ENCODE assay signal across 19 cellular contexts in genomic region chr15:44695274-44695673, GRCh38. TPM values are rescaled to one million over a fixed set of nuclear protein-coding genes. Genes with fewer than 3 reads are reported as not detected.
DNase-seq lines count a peak whose midpoint lies in the region; ATAC-seq, FAIRE-seq and TF ChIP-seq lines count a peak whose summit lies in the region.
"Had no signal": no experiment of that assay in that cellular context is flagged by ENCODE, and none has a peak within 500 bp of the region (broad histone marks: within the 10 kb centered on the region; RNA-seq: fewer than 3 reads in every experiment).

No MANE protein-coding gene starts in this region.

- no peak for TF ChIP-seq EP300 in H1 (IDR thresholded peaks at IDR 0.05; ENCODE audit: borderline replicate concordance in 1 of 2, low read depth in 2 of 2, low read length in 2 of 2)

- no peak for TF ChIP-seq RAD21 in H1 (IDR thresholded peaks at IDR 0.05 in 1 of 2, conservative IDR thresholded peaks at IDR 0.05 in 1 of 2; ENCODE audit: low read depth in 2 of 2, low read length in 2 of 2)

- no peaks in the 10 kb centered on the region for H3K27me3 Mint-ChIP-seq in CD4-positive, alpha-beta T cell

- H2BK12ac ChIP-seq in H1 (ENCODE audit: low read depth, low read length) (no peak overlapping the region), neuronal stem cell (ENCODE audit: low read length) (no peak overlapping the region)

- no peak overlapping the region for H2BK20ac ChIP-seq in H1 (ENCODE audit: low read length)

- 96% methylated on average over 3 of the region's 3 CpGs; no CpG with 5 or more reads in 1 of the 2 experiments for WGBS in H1 (ENCODE audit: extremely low coverage in 1 of 2, insufficient coverage in 1 of 2, insufficient read length in 1 of 2, insufficient replicate concordance in 2 of 2, low coverage in 1 of 2, low lambda C conversion rate in 2 of 2, missing lambda C conversion rate in 1 of 2), 2 experiments
- WGBS in neuronal stem cell (ENCODE audit: extremely low coverage in 2 of 2, insufficient read length in 2 of 2, insufficient replicate concordance in 1 of 2), 2 donors: no CpG with 5 or more reads among the region's 3 CpGs
- WGBS in smooth muscle cell (ENCODE audit: low lambda C conversion rate): 81% methylated on average over 3 of the region's 3 CpGs

- H4K8ac ChIP-seq in H1 (ENCODE audit: extremely low read depth, insufficient read depth, low read length) (no peak overlapping the region), neuronal stem cell (ENCODE audit: low read depth, low read length) (no peak overlapping the region)

- no peaks in the 10 kb centered on the region for H3K9me3 Mint-ChIP-seq in CD4-positive, alpha-beta T cell

- no peak overlapping the region for H3K4me3 Mint-ChIP-seq in CD4-positive, alpha-beta T cell

- no peaks in the 10 kb centered on the region for H3K36me3 Mint-ChIP-seq in CD4-positive, alpha-beta T cell (ENCODE audit: low read depth)

- H3K27ac Mint-ChIP-seq in CD4-positive, alpha-beta T cell: peak overlapping the region; percentile 22

- intact Hi-C loops in CD4-positive, alpha-beta T cell (cut with DNase I, micrococcal nuclease): loop anchor here in 1 of 2 experiments (2.0 kb wide), 1 partner anchor 16 kb away; the partner anchor contains the start of genes B2M and PATL2

- H3K23me2 ChIP-seq in H1 (ENCODE audit: low read depth, low read length): no peaks in the 10 kb centered on the region

- no peak for TF ChIP-seq CTCF in CD4-positive, alpha-beta T cell (IDR thresholded peaks at IDR 0.05)
- TF ChIP-seq CTCF in H1 (IDR thresholded peaks at IDR 0.05; ENCODE audit: control extremely low read depth in 1 of 3, insufficient read depth in 1 of 3, low read depth in 1 of 3, low read length in 3 of 3): no peak
- no peak for TF ChIP-seq CTCF in smooth muscle cell (IDR thresholded peaks at IDR 0.05; ENCODE audit: borderline replicate concordance, insufficient read depth, poor library complexity, severe bottlenecking)

- H3K9me3 ChIP-seq in CD4-positive, alpha-beta T cell (ENCODE audit: control insufficient read depth, low read length): no peaks in the 10 kb centered on the region
- 0 out of 2 replicates have a peak, but pooled peaks cover 2% of the 10 kb centered on the region for H3K9me3 ChIP-seq in SJCRH30 (replicated peaks)
- H3K9me3 ChIP-seq in H1 (ENCODE audit: insufficient read depth in 2 of 2, low read depth in 1 of 2, low read length in 1 of 2): no peaks in the 10 kb centered on the region
- H3K9me3 ChIP-seq in neuronal stem cell (replicated peaks in 1 of 2; ENCODE audit: control insufficient read depth in 2 of 2, insufficient read depth in 1 of 2, low read depth in 1 of 2, low read length in 2 of 2): no peaks in the 10 kb centered on the region
- H3K9me3 ChIP-seq in smooth muscle cell (replicated peaks; ENCODE audit: low read depth): no peaks in the 10 kb centered on the region
- H3K9me3 ChIP-seq: HAP-1, SJSA1 had no signal

- no peak overlapping the region for H3K23ac ChIP-seq in H1 (ENCODE audit: insufficient read length)
- no peak overlapping the region for H3K23ac ChIP-seq in neuronal stem cell (ENCODE audit: low read depth, low read length, poor library complexity)

- H3K9ac ChIP-seq in H1 (replicated peaks in 1 of 4; ENCODE audit: extremely low read depth in 1 of 4, low read depth in 3 of 4, low read length in 3 of 4) (no peak overlapping the region), neuronal stem cell (ENCODE audit: low read depth, low read length, poor library complexity) (no peak overlapping the region), smooth muscle cell (ENCODE audit: low read depth) (no peak overlapping the region)
- H3K9ac ChIP-seq: BLaER1 treated with 17β-estradiol and CSF1 and Interleukin-3, amounts not matched to agents 10 nM and 100 nM had no signal

- CTCF ChIA-PET in CD4-positive, alpha-beta T cell (lab: Charles Lee): interaction anchor here (1.0 to 1.1 kb wide), 2 partner anchors 8 to 31 kb away, joined by 3 read pairs; no protein-coding TSS in a partner anchor
- CTCF ChIA-PET in H1 (lab: Charles Lee; ENCODE audit: partially characterized antibody): interaction anchor here (0.6 to 1.2 kb wide), 4 partner anchors 14 to 342 kb away, joined by 3 to 4 read pairs (median 4); partner anchors contain the start of gene TRIM69

- H3K4ac ChIP-seq in H1 (replicated peaks; ENCODE audit: insufficient read length, low read depth, low read length) (no peak overlapping the region), neuronal stem cell (ENCODE audit: low read length) (no peak overlapping the region)

- H3K4me2 ChIP-seq in H1 (ENCODE audit: insufficient read depth in 1 of 2, low read depth in 2 of 2, low read length in 2 of 2): no peak overlapping the region
- no peak overlapping the region for H3K4me2 ChIP-seq in neuronal stem cell (ENCODE audit: insufficient read depth, low read length, poor library complexity, severe bottlenecking)
- no peak overlapping the region for H3K4me2 ChIP-seq in smooth muscle cell
- H3K4me2 ChIP-seq: BLaER1 treated with 17β-estradiol and CSF1 and Interleukin-3, amounts not matched to agents 10 nM and 100 nM had no signal

- ATAC-seq in CD4-positive, alpha-beta T cell (ENCODE audit: poor library complexity): no peak
- ATAC-seq in GM19023 (IDR thresholded peaks at IDR 0.05; ENCODE audit: unreplicated experiment): no peak

- no peak overlapping the region for H4K5ac ChIP-seq in H1 (ENCODE audit: insufficient read length, low read depth, low read length)

- no peak overlapping the region for H2BK15ac ChIP-seq in H1 (ENCODE audit: low read length)
- no peak overlapping the region for H2BK15ac ChIP-seq in neuronal stem cell (ENCODE audit: low read length)

- H3K4me3 ChIP-seq in SJCRH30 (peak overlapping the region; percentile 30), H1 (ENCODE audit: extremely low read depth in 1 of 4, insufficient read depth in 2 of 4, low read depth in 3 of 4, low read length in 4 of 4) (no peak overlapping the region), neuronal stem cell (ENCODE audit: low read length in 2 of 2) (no peak overlapping the region), smooth muscle cell (no peak overlapping the region)
- H3K4me3 ChIP-seq: BLaER1 treated with 17β-estradiol and CSF1 and Interleukin-3, amounts not matched to agents 10 nM and 100 nM; HAP-1; SJSA1 had no signal

- H3F3A ChIP-seq in smooth muscle cell (ENCODE audit: low read depth): no peaks in the 10 kb centered on the region

- POLR2A ChIA-PET in CD4-positive, alpha-beta T cell (lab: Charles Lee): interaction anchor here (0.8 to 6.0 kb wide), 5 partner anchors 12 to 30 kb away, joined by 4 to 67 read pairs (median 4); partner anchors contain the start of genes B2M, PATL2 and SPG11
- POLR2A ChIA-PET in H1 (lab: Charles Lee; ENCODE audit: partially characterized antibody): interaction anchor here (0.6 to 1.5 kb wide), 3 partner anchors 32 to 508 kb away, joined by 3 to 4 read pairs (median 4); no protein-coding TSS in a partner anchor

- H2AFZ ChIP-seq in H1 (ENCODE audit: low read length) (0 out of 2 replicates have a peak overlapping the region, but pooled peaks have one; percentile 21), neuronal stem cell (ENCODE audit: low read length) (peak overlapping the region; percentile 67), smooth muscle cell (ENCODE audit: low read depth) (no peak overlapping the region)

- H3K4me1 Mint-ChIP-seq in CD4-positive, alpha-beta T cell (ENCODE audit: low read depth): peaks cover 38% of the 10 kb centered on the region

- no peak overlapping the region for H3K27ac ChIP-seq in CD4-positive, alpha-beta T cell (ENCODE audit: low read depth, low read length)
- no peak overlapping the region for H3K27ac ChIP-seq in SJCRH30
- no peak overlapping the region for H3K27ac ChIP-seq in H1 (ENCODE audit: low read depth, low read length)
- H3K27ac ChIP-seq in neuronal stem cell (replicated peaks; ENCODE audit: low read length): no peak overlapping the region
- H3K27ac ChIP-seq in smooth muscle cell (ENCODE audit: low read depth): no peak overlapping the region
- H3K27ac ChIP-seq: BLaER1 treated with 17β-estradiol and CSF1 and Interleukin-3, amounts not matched to agents 10 nM and 100 nM; RWPE1; SJSA1 had no signal

- H3K18ac ChIP-seq in H1 (ENCODE audit: extremely low read depth, low read length) (no peak overlapping the region), neuronal stem cell (ENCODE audit: low read length) (no peak overlapping the region)

- H2BK5ac ChIP-seq in H1 (ENCODE audit: low read depth, low read length): no peak overlapping the region
- no peak overlapping the region for H2BK5ac ChIP-seq in neuronal stem cell (ENCODE audit: low read length)

- no peak overlapping the region for H2AK5ac ChIP-seq in H1 (ENCODE audit: low read depth, low read length)
- H2AK5ac ChIP-seq in neuronal stem cell (ENCODE audit: low read depth, low read length): no peak overlapping the region

- H3K36me3 ChIP-seq in SJCRH30: no peaks in the 10 kb centered on the region
- no peaks in the 10 kb centered on the region for H3K36me3 ChIP-seq in H1 (ENCODE audit: control insufficient read depth in 2 of 4, insufficient read depth in 4 of 4, low read length in 3 of 4)
- H3K36me3 ChIP-seq in neuronal stem cell (replicated peaks in 1 of 2; ENCODE audit: control insufficient read depth in 2 of 2, insufficient read depth in 2 of 2, low read length in 2 of 2): no peaks in the 10 kb centered on the region
- no peaks in the 10 kb centered on the region for H3K36me3 ChIP-seq in smooth muscle cell (ENCODE audit: low read depth)
- H3K36me3 ChIP-seq: BLaER1 treated with 17β-estradiol and CSF1 and Interleukin-3, amounts not matched to agents 10 nM and 100 nM; HAP-1; SJSA1 had no signal

- no peaks in the 10 kb centered on the region for H4K20me1 ChIP-seq in H1 (replicated peaks in 1 of 2; ENCODE audit: control insufficient read depth in 1 of 2, insufficient read depth in 2 of 2, low read length in 2 of 2)
- no peaks in the 10 kb centered on the region for H4K20me1 ChIP-seq in smooth muscle cell (ENCODE audit: low read depth)
- H4K20me1 ChIP-seq: BLaER1 treated with 17β-estradiol and CSF1 and Interleukin-3, amounts not matched to agents 10 nM and 100 nM had no signal

- H3K4me1 ChIP-seq in SJCRH30: no peaks in the 10 kb centered on the region
- H3K4me1 ChIP-seq in H1 (replicated peaks in 1 of 4; ENCODE audit: control insufficient read depth in 3 of 4, insufficient read depth in 4 of 4, low read length in 3 of 4): no peaks in the 10 kb centered on the region
- no peaks in the 10 kb centered on the region for H3K4me1 ChIP-seq in neuronal stem cell (ENCODE audit: control insufficient read depth in 2 of 2, insufficient read depth in 1 of 2, low read depth in 1 of 2, low read length in 2 of 2)
- H3K4me1 ChIP-seq in smooth muscle cell (ENCODE audit: low read depth): no peaks in the 10 kb centered on the region
- H3K4me1 ChIP-seq: SJSA1 had no signal

- no peak overlapping the region for H4K91ac ChIP-seq in H1 (replicated peaks; ENCODE audit: insufficient read length, low read length)
- no peak overlapping the region for H4K91ac ChIP-seq in neuronal stem cell (ENCODE audit: low read depth, low read length, poor library complexity)

- H3K27me3 ChIP-seq in CD4-positive, alpha-beta T cell (ENCODE audit: control insufficient read depth, insufficient read depth, low read length): no peaks in the 10 kb centered on the region
- H3K27me3 ChIP-seq in SJCRH30 (peaks cover 11% of the 10 kb centered on the region; the same call in 1 of the 2 replicates), H1 (replicated peaks in 1 of 4; ENCODE audit: control insufficient read depth in 3 of 4, extremely low read depth in 1 of 4, insufficient read depth in 3 of 4, low read length in 3 of 4) (no peaks in the 10 kb centered on the region), neuronal stem cell (ENCODE audit: control insufficient read depth in 3 of 3, insufficient read depth in 3 of 3, low read depth in 1 of 3, low read length in 3 of 3) (peaks cover 0 to 17% (median 0%) of the 10 kb centered on the region in 3 experiments), smooth muscle cell (ENCODE audit: low read depth) (peaks cover 4% of the 10 kb centered on the region)
- H3K27me3 ChIP-seq: BLaER1 treated with 17β-estradiol and CSF1 and Interleukin-3, amounts not matched to agents 10 nM and 100 nM had no signal

- no peak for TF ChIP-seq POLR2A in H1 (IDR thresholded peaks at IDR 0.05; ENCODE audit: control extremely low read depth in 1 of 2, low read depth in 2 of 2, low read length in 2 of 2)

- no peak for FAIRE-seq in H1 (lab: Jason Lieb, UNC)
- FAIRE-seq: G401.6 had no signal

- no peak for DNase-seq in CD4-positive, alpha-beta T cell
- DNase-seq in SJCRH30 (peak in 1 of 2 experiments; percentile 24), H1 (ENCODE audit: low read depth in 1 of 2, low spot score in 2 of 2) (no peak), neuronal stem cell (ENCODE audit: low spot score) (no peak), SKM-1 treated with dmso at 0.1 percent for 144 hours (lab: John Stamatoyannopoulos, UW; ENCODE audit: unreplicated experiment) (no peak), GOT3 (lab: John Stamatoyannopoulos, UW) (no peak), smooth muscle cell (lab: John Stamatoyannopoulos, UW; ENCODE audit: unreplicated experiment) (no peak)
- DNase-seq: DMS79; IMR-90; NCI-H1417; NCI-H2029; NK-92 treated with Interleukin-12 subunit alpha and Interleukin-12 subunit beta, amount 100 ng/mL, for 24 hours had no signal

- no peaks in the 10 kb centered on the region for H3K79me1 ChIP-seq in H1 (ENCODE audit: low read depth, low read length)
- H3K79me1 ChIP-seq in neuronal stem cell (ENCODE audit: low read depth, low read length): no peaks in the 10 kb centered on the region

- H3K14ac ChIP-seq in H1 (ENCODE audit: insufficient read length) (no peak overlapping the region), neuronal stem cell (ENCODE audit: low read length) (no peak overlapping the region)

- H3K56ac ChIP-seq in H1 (replicated peaks; ENCODE audit: insufficient read length, low read depth, low read length): no peak overlapping the region

- H2BK120ac ChIP-seq in H1 (replicated peaks; ENCODE audit: low read depth, low read length) (no peak overlapping the region), neuronal stem cell (ENCODE audit: low read depth, low read length) (no peak overlapping the region)

- H3K79me2 ChIP-seq in H1 (ENCODE audit: control insufficient read depth in 1 of 2, insufficient read depth in 2 of 2, low read length in 2 of 2): no peaks in the 10 kb centered on the region
- no peaks in the 10 kb centered on the region for H3K79me2 ChIP-seq in smooth muscle cell (ENCODE audit: low read depth)

RNA-seq across cellular contexts. Expression of gene PATL2, which starts 15.8 kb away (rescaled TPM):
- total RNA-seq in CD4-positive, alpha-beta T cell: 10 to 100 TPM; 17.4 to 21.9 TPM
- total RNA-seq in SJCRH30 (2014; rRNA removed; shearing (Covaris generic)): 0.20 TPM in 1 of 2 replicates, not detected in the other
- total RNA-seq in H1 (2021; fragmentation: NEBNext Ultra II Directional; extraction: Animal tissue kit (Norgen Biotek cat#: 25700)): 0.48 and 0.65 TPM in 2 replicates
- polyA plus RNA-seq in H1 (2011; rRNA removed) (1.0 and 1.3 TPM in 2 replicates), smooth muscle cell (not detected in 2 replicates)
- 0.78 TPM for polyA plus RNA-seq in H1 (2011; cell fraction: cytosol; rRNA removed)
- polyA plus RNA-seq in H1 (2011; cell fraction: nucleus; rRNA removed): 4.2 TPM
- polyA plus RNA-seq in H1 (2012, experiment 1 of 2): 0.48 to 1.1 TPM (median 0.88 TPM) in 4 replicates
- polyA plus RNA-seq in H1 (2012, experiment 2 of 2): not detected
- 0.49 TPM for polyA plus RNA-seq in H1 (2013, experiment 1 of 2)
- 0.28 TPM for polyA plus RNA-seq in H1 (2013, experiment 2 of 2)
- 1.6 and 1.7 TPM in 2 replicates for polyA minus RNA-seq in H1 (2011; rRNA and poly(A)+ RNA removed)
- polyA minus RNA-seq in H1 (2011; cell fraction: cytosol; rRNA and poly(A)+ RNA removed): 0.51 TPM
- polyA minus RNA-seq in H1 (2011; cell fraction: nucleus; rRNA and poly(A)+ RNA removed): 2.9 TPM
- 0.49 TPM for polyA plus RNA-seq in neuronal stem cell (2013, experiment 1 of 2)
- polyA plus RNA-seq in neuronal stem cell (2013, experiment 2 of 2): 0.53 TPM
- total RNA-seq in smooth muscle cell: not detected in 2 replicates
- total RNA-seq: A172, IMR-90 had no signal

RNA-seq across cellular contexts. Expression of gene B2M, which starts 16.0 kb away (rescaled TPM):
- total RNA-seq in CD4-positive, alpha-beta T cell: 1,000 to 10,000 TPM; 4,357 to 4,503 TPM
- total RNA-seq in SJCRH30 (2014; rRNA removed; shearing (Covaris generic)): 729 and 792 TPM in 2 replicates
- 71.2 and 78.9 TPM in 2 replicates for total RNA-seq in H1 (2021; fragmentation: NEBNext Ultra II Directional; extraction: Animal tissue kit (Norgen Biotek cat#: 25700))
- 380 and 907 TPM in 2 replicates for polyA plus RNA-seq in H1 (2011; rRNA removed)
- polyA plus RNA-seq in H1 (2011; cell fraction: cytosol; rRNA removed): 423 TPM
- polyA plus RNA-seq in H1 (2011; cell fraction: nucleus; rRNA removed): 24.2 TPM
- 141 to 188 TPM (median 152 TPM) in 4 replicates for polyA plus RNA-seq in H1 (2012, experiment 1 of 2)
- polyA plus RNA-seq in H1 (2012, experiment 2 of 2): 85.5 TPM
- 100 TPM for polyA plus RNA-seq in H1 (2013, experiment 1 of 2)
- polyA plus RNA-seq in H1 (2013, experiment 2 of 2): 143 TPM
- polyA minus RNA-seq in H1 (2011; rRNA and poly(A)+ RNA removed): 62.5 and 99.2 TPM in 2 replicates
- 112 TPM for polyA minus RNA-seq in H1 (2011; cell fraction: cytosol; rRNA and poly(A)+ RNA removed)
- polyA minus RNA-seq in H1 (2011; cell fraction: nucleus; rRNA and poly(A)+ RNA removed): 132 TPM
- polyA plus RNA-seq in neuronal stem cell (2013, experiment 1 of 2): 81.4 TPM
- 82.3 TPM for polyA plus RNA-seq in neuronal stem cell (2013, experiment 2 of 2)
- total RNA-seq in smooth muscle cell: 1,861 and 2,004 TPM in 2 replicates
- 1,723 and 2,067 TPM in 2 replicates for polyA plus RNA-seq in smooth muscle cell

RNA-seq across cellular contexts. Expression of gene SPG11, which starts 31.8 kb away (rescaled TPM):
- total RNA-seq in CD4-positive, alpha-beta T cell: 10 to 100 TPM; 49.9 to 51.3 TPM
- total RNA-seq in SJCRH30 (2014; rRNA removed; shearing (Covaris generic)): 29.3 and 41.2 TPM in 2 replicates
- 32.5 and 37.1 TPM in 2 replicates for total RNA-seq in H1 (2021; fragmentation: NEBNext Ultra II Directional; extraction: Animal tissue kit (Norgen Biotek cat#: 25700))
- 34.6 and 38.6 TPM in 2 replicates for polyA plus RNA-seq in H1 (2011; rRNA removed)
- 49.2 TPM for polyA plus RNA-seq in H1 (2011; cell fraction: cytosol; rRNA removed)
- 98.8 TPM for polyA plus RNA-seq in H1 (2011; cell fraction: nucleus; rRNA removed)
- 31.3 to 43.0 TPM (median 37.6 TPM) in 4 replicates for polyA plus RNA-seq in H1 (2012, experiment 1 of 2)
- polyA plus RNA-seq in H1 (2012, experiment 2 of 2): 2.4 TPM
- 12.8 TPM for polyA plus RNA-seq in H1 (2013, experiment 1 of 2)
- 9.7 TPM for polyA plus RNA-seq in H1 (2013, experiment 2 of 2)
- 104 and 127 TPM in 2 replicates for polyA minus RNA-seq in H1 (2011; rRNA and poly(A)+ RNA removed)
- 43.4 TPM for polyA minus RNA-seq in H1 (2011; cell fraction: cytosol; rRNA and poly(A)+ RNA removed)
- polyA minus RNA-seq in H1 (2011; cell fraction: nucleus; rRNA and poly(A)+ RNA removed): 89.8 TPM
- polyA plus RNA-seq in neuronal stem cell (2013, experiment 1 of 2): 13.6 TPM
- polyA plus RNA-seq in neuronal stem cell (2013, experiment 2 of 2): 18.0 TPM
- 48.6 and 84.4 TPM in 2 replicates for total RNA-seq in smooth muscle cell
- 16.2 and 17.1 TPM in 2 replicates for polyA plus RNA-seq in smooth muscle cell

RNA-seq across cellular contexts. Expression of gene TRIM69, which starts 41.1 kb away (rescaled TPM):
- total RNA-seq in CD4-positive, alpha-beta T cell: 1 to 10 TPM; 6.2 to 9.8 TPM
- total RNA-seq in SJCRH30 (2014; rRNA removed; shearing (Covaris generic)): 13.9 and 15.7 TPM in 2 replicates
- 6.2 and 6.4 TPM in 2 replicates for total RNA-seq in H1 (2021; fragmentation: NEBNext Ultra II Directional; extraction: Animal tissue kit (Norgen Biotek cat#: 25700))
- polyA plus RNA-seq in H1 (2011; rRNA removed) (2.9 and 4.3 TPM in 2 replicates), smooth muscle cell (2.2 and 4.2 TPM in 2 replicates)
- polyA plus RNA-seq in H1 (2011; cell fraction: cytosol; rRNA removed): 4.4 TPM
- 3.1 TPM for polyA plus RNA-seq in H1 (2011; cell fraction: nucleus; rRNA removed)
- polyA plus RNA-seq in H1 (2012, experiment 1 of 2): 5.6 to 9.8 TPM (median 7.9 TPM) in 4 replicates
- 4.7 TPM for polyA plus RNA-seq in H1 (2012, experiment 2 of 2)
- polyA plus RNA-seq in H1 (2013, experiment 1 of 2): 3.6 TPM
- 4.0 TPM for polyA plus RNA-seq in H1 (2013, experiment 2 of 2)
- 4.4 and 5.0 TPM in 2 replicates for polyA minus RNA-seq in H1 (2011; rRNA and poly(A)+ RNA removed)
- 2.9 TPM for polyA minus RNA-seq in H1 (2011; cell fraction: cytosol; rRNA and poly(A)+ RNA removed)
- 4.8 TPM for polyA minus RNA-seq in H1 (2011; cell fraction: nucleus; rRNA and poly(A)+ RNA removed)
- polyA plus RNA-seq in neuronal stem cell (2013, experiment 1 of 2): 0.70 TPM
- polyA plus RNA-seq in neuronal stem cell (2013, experiment 2 of 2): 0.46 TPM
- total RNA-seq in smooth muscle cell: 4.8 and 5.3 TPM in 2 replicates

Comparison
In these comparisons a context has a peak if more than half of its experiments do, and no peak if none do; other contexts are left out.
1. RNA of gene PATL2, which starts 15.8 kb away (total RNA-seq): 17.4 to 21.9 TPM in CD4-positive, alpha-beta T cell; 0.48 to 0.65 TPM in H1, 0.20 TPM in SJCRH30 and not detected in smooth muscle cell; every median in the first group is over 10 times any median in the second.